In the genomic region with DNA sequence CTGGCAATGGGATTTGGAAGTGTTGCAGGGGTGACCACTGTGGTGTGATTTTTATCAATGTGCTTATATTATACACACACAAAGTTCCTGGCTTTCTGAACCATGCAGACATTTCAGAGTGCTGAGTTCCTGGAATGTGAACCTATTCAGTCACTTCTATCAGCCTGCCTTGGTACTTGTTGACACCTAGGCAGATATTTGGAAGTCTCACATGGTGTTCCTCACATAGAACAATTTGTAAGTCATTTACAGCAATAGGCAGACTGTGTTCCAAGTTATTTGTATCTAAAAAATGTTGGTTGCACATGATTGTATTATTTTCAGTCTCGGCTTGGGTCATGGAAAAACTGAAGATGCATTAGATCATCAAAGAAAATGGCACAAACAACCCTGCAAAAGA, we compare ENCODE assay signal across 18 cellular contexts.
"Had no signal": no experiment of that assay in that cellular context is flagged by ENCODE, and none has a peak within 500 bp of the region (broad histone marks: within the 10 kb centered on the region; RNA-seq: fewer than 3 reads in every experiment).

No MANE protein-coding gene starts in this region.

- H3K9me3 ChIP-seq: psoas muscle, stomach had no signal

- H3K4me3 ChIP-seq: coronary artery, psoas muscle, stomach had no signal

- H3K4me1 ChIP-seq: psoas muscle, stomach had no signal

- H3K27me3 ChIP-seq: stomach had no signal

- ATAC-seq: naive thymus-derived CD4-positive, alpha-beta T cell had no signal

- DNase-seq: effector CD4-positive, alpha-beta T cell; endodermal cell; erythroblast; foreskin melanocyte; head of caudate nucleus; hypothalamus; kidney glomerular epithelial cell; naive thymus-derived CD4-positive, alpha-beta T cell; nephron progenitor cell; psoas muscle; small intestine; stimulated activated CD4-positive, alpha-beta T cell treated with anti-CD3 and anti-CD28 coated beads, Interleukin-12 subunit alpha, Interleukin-12 subunit beta, amount 100 ng/mL, for 4 hours; stimulated activated naive CD4-positive, alpha-beta T cell; stomach; substantia nigra; trophoblast cell had no signal

- H3K27ac ChIP-seq: coronary artery, parathyroid adenoma, psoas muscle, stomach had no signal

- H3K36me3 ChIP-seq: stomach had no signal
